1 cellular context compared by ENCODE assay signal in the genomic region with DNA sequence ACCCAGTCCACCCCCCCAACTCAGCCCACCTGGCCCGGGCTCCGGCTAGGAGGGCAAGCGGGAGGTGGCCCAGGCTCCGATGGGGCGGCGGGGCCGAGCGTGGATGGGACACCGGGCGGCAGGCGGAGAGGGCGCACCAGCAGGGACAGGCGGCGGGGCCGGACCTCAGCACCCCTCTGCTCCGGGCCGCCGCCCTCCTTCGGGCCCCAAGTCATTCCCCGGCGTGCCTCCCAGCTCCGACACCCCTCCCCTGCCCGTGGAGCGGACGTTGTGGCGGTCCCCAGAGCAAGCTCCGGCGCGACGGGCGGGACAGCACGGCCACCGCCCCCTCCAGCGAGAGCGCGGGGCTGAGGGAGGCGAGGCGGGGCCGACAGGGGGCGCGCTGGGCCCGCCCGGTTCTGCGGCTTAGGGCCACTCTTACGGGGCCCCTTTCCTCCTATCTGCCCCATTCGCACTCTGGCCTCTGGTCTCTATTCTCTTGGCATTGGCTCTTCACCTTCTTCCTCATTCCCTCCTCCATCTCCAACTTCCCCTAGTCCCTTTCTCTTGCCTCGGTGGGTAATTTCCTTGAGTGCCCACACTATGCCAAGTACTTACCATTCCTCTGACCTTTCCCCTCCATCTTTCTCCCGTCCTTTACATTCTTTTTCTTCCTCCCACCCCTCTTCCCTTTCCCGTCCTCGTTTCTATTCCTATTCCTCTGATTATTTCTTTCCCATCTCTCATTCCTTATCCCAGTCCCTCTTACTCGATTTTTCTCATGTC.
TF ChIP-seq lines count a peak whose summit lies in the region.

No MANE protein-coding gene starts in this region.

TF ChIP-seq in H1, 55 proteins besides CTCF, POLR2A, EP300 and RAD21:
- TF ChIP-seq, protein P1, sequence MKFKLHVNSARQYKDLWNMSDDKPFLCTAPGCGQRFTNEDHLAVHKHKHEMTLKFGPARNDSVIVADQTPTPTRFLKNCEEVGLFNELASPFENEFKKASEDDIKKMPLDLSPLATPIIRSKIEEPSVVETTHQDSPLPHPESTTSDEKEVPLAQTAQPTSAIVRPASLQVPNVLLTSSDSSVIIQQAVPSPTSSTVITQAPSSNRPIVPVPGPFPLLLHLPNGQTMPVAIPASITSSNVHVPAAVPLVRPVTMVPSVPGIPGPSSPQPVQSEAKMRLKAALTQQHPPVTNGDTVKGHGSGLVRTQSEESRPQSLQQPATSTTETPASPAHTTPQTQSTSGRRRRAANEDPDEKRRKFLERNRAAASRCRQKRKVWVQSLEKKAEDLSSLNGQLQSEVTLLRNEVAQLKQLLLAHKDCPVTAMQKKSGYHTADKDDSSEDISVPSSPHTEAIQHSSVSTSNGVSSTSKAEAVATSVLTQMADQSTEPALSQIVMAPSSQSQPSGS (IDR thresholded peaks at IDR 0.05; ENCODE audit: low read length), result no peak
- no peak for TF ChIP-seq CBX8 (IDR thresholded peaks at IDR 0.05; ENCODE audit: borderline replicate concordance, low read depth, low read length)
- TF ChIP-seq EZH2 (IDR thresholded peaks at IDR 0.05; ENCODE audit: low read depth, low read length, severe bottlenecking), result peak; percentile 7
- TF ChIP-seq, protein P2, sequence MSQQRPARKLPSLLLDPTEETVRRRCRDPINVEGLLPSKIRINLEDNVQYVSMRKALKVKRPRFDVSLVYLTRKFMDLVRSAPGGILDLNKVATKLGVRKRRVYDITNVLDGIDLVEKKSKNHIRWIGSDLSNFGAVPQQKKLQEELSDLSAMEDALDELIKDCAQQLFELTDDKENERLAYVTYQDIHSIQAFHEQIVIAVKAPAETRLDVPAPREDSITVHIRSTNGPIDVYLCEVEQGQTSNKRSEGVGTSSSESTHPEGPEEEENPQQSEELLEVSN (IDR thresholded peaks at IDR 0.05), result peak; percentile 36; the same call in 1 of the 2 replicates
- peak; percentile 30 for TF ChIP-seq ASH2L (IDR thresholded peaks at IDR 0.05; ENCODE audit: low read length)
- peak; percentile 32; the same call in 1 of the 2 replicates for TF ChIP-seq YY1 (IDR thresholded peaks at IDR 0.05; ENCODE audit: low read depth, low read length)
- peak; percentile 96 for TF ChIP-seq KDM4A (IDR thresholded peaks at IDR 0.05; ENCODE audit: low read depth, low read length, severe bottlenecking)
- TF ChIP-seq HDAC2 (IDR thresholded peaks at IDR 0.05; ENCODE audit: borderline replicate concordance in 1 of 2, low read depth in 2 of 2, low read length in 2 of 2), result 0 out of 4 replicates have a peak, but pooled peaks of 1 of the 2 experiments have one; percentile 0
- TF ChIP-seq HDAC6 (IDR thresholded peaks at IDR 0.05; ENCODE audit: low read depth, low read length), result no peak
- peak; percentile 29 for TF ChIP-seq TAF7 (optimal IDR thresholded peaks at IDR 0.05; ENCODE audit: borderline replicate concordance, low read depth, low read length)
- TF ChIP-seq, protein P3, sequence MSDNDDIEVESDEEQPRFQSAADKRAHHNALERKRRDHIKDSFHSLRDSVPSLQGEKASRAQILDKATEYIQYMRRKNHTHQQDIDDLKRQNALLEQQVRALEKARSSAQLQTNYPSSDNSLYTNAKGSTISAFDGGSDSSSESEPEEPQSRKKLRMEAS (IDR thresholded peaks at IDR 0.05), result peak; percentile 52
